Comparison of ENCODE assay signal across 8 cellular contexts in the genomic region with DNA sequence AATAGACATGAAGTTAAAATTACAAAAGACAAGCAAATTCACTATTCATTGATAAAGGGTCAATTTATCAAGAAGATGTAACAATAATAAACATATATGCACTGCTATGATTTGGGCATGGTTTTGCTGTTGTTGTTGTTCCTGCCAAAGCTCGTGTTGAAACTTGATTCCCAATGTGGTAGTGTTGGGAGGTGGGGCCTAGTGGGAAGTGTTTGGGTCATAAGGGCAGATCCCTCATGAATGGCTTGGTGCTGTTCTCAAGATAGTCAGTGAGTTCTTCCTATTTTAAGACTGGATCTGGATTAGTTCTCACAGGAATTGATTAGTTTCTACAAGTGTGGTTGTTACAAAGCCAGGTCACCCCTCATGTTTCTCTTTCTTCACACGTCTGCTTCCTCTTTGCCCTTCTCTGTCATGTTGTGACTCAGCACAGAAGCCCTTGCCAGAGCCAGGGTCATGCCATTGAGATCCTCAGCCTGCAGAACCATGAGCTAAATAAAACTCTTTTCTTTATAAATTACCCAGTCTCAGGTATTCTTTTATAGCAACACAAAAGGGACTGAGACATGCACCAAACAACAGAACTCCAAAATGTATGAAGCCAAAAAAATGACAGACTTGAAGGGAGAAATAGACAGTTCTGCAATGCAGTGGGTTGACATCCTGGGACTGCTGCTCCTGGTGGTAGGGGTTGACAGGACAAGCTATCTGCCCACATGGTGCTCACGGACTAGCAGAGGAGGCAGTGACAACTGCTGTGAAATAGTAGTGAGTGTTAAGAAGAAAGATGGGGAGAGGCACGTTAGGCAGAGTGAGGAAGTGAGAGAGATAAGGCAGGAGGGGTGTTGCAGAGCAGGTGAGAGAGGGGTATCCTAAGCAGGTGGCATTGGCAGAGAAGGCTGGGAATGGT. TPM values are rescaled to one million over a fixed set of nuclear protein-coding genes. Genes with fewer than 3 reads are reported as not detected.
DNase-seq lines count a peak whose midpoint lies in the region; ATAC-seq and TF ChIP-seq lines count a peak whose summit lies in the region.

No MANE protein-coding gene starts in this region.

- H3K27me3 ChIP-seq in breast epithelium, result no peaks in the 10 kb centered on the region

- no peaks in the 10 kb centered on the region for H3K79me2 ChIP-seq in OCI-LY7 (ENCODE audit: insufficient read depth, low read depth, low read length)

- peaks cover 28% of the 10 kb centered on the region for H3K27me3 Mint-ChIP-seq in MCF 10A (ENCODE audit: insufficient read depth, unreplicated experiment)

- no TSS peak for BruUV-seq in MCF 10A (replicated peaks; lab: Mats Ljungman, UMichigan)
- no TSS peak for BruUV-seq in OCI-LY7 (replicated peaks; lab: Mats Ljungman, UMichigan)

- POLR2A ChIA-PET in MCF 10A (lab: Yijun Ruan, JAX) (interaction anchor here (0.7 to 2.8 kb wide), 12 partner anchors 14 to 139 kb away, joined by 3 to 11 read pairs (median 4); a partner anchor contains a TSS), OCI-LY7 (lab: Charles Lee) (interaction anchor here (0.6 to 1.9 kb wide), 6 partner anchors 42 to 897 kb away, joined by 3 to 10 read pairs (median 4); no protein-coding TSS in a partner anchor)

- CTCF ChIA-PET in MCF 10A (lab: Yijun Ruan, JAX) (interaction anchor here (0.5 to 5.4 kb wide), 42 partner anchors 13 to 1948 kb away, joined by 3 to 103 read pairs (median 4); a partner anchor contains a TSS), OCI-LY7 (lab: Charles Lee; ENCODE audit: unreplicated experiment) (interaction anchor here (1.2 to 1.4 kb wide), 4 partner anchors 35 to 139 kb away, joined by 3 to 6 read pairs (median 4); a partner anchor contains a TSS)

- H2AFZ ChIP-seq in OCI-LY7 (ENCODE audit: low read length), result peak overlapping the region; percentile 84; the same call in 1 of the 2 replicates

- ATAC-seq in HG02938 (IDR thresholded peaks at IDR 0.05; ENCODE audit: unreplicated experiment), result peak; percentile 78

- TF ChIP-seq POLR2A in breast epithelium (IDR thresholded peaks at IDR 0.05), result no peak

- H3K27ac ChIP-seq in breast epithelium, result no peak overlapping the region
- peak overlapping the region; percentile 45 for H3K27ac ChIP-seq in OCI-LY7 (ENCODE audit: low read depth, low read length, poor library complexity, severe bottlenecking)

- H3K4me1 Mint-ChIP-seq in MCF 10A (ENCODE audit: insufficient read depth, unreplicated experiment), result peaks cover 15% of the 10 kb centered on the region

- H3K4me3 ChIP-seq in breast epithelium (no peak overlapping the region), OCI-LY7 (ENCODE audit: low read depth, low read length, poor library complexity, severe bottlenecking) (no peak overlapping the region), fibroblast of the aortic adventitia (ENCODE audit: low read depth, low read length) (no peak overlapping the region)

- no peaks in the 10 kb centered on the region for H3K36me3 Mint-ChIP-seq in MCF 10A (ENCODE audit: insufficient read depth, unreplicated experiment)

- TF ChIP-seq CTCF in MCF 10A (IDR thresholded peaks at IDR 0.05; ENCODE audit: unreplicated experiment) (no peak), breast epithelium (IDR thresholded peaks at IDR 0.05) (no peak), OCI-LY7 (conservative IDR thresholded peaks at IDR 0.05; ENCODE audit: low read length) (peak; percentile 53), fibroblast of the aortic adventitia (IDR thresholded peaks at IDR 0.05; ENCODE audit: insufficient read depth, low read length) (peak; percentile 8)

- H3K4me1 ChIP-seq in breast epithelium (no peaks in the 10 kb centered on the region), OCI-LY7 (ENCODE audit: insufficient read depth, low read length, poor library complexity, severe bottlenecking) (peaks cover 16% of the 10 kb centered on the region)

- H3K9me3 Mint-ChIP-seq in MCF 10A (ENCODE audit: unreplicated experiment), result no peaks in the 10 kb centered on the region

- H3K9me3 ChIP-seq in breast epithelium (no peaks in the 10 kb centered on the region), OCI-LY7 (ENCODE audit: low read length) (no peaks in the 10 kb centered on the region)

- peak overlapping the region; percentile 78 for H3K27ac Mint-ChIP-seq in MCF 10A (ENCODE audit: low read depth, unreplicated experiment)

- no peaks in the 10 kb centered on the region for H3K9me2 ChIP-seq in OCI-LY7 (ENCODE audit: insufficient read depth, low read length)

- DNase-seq in MCF 10A (ENCODE audit: unreplicated experiment) (peak; percentile 71), breast epithelium (ENCODE audit: low spot score in 2 of 2) (no peak), OCI-LY7 (ENCODE audit: low spot score) (peak; percentile 64), fibroblast of the aortic adventitia (ENCODE audit: low read depth) (no peak), GOT3 (lab: John Stamatoyannopoulos, UW) (no peak), NCI-H1436 treated with DMSO at 0.1 percent for 48 hours (lab: John Stamatoyannopoulos, UW) (no peak)
- DNase-seq in activated effector memory CD4-positive, alpha-beta T cell treated with Interleukin-2 at 50 U/mL for 16 hours, result no peak

- intact Hi-C loops in MCF 10A (cut with micrococcal nuclease), result loop anchor here (5.0 to 10.0 kb wide), 4 partner anchors 49 to 491 kb away; no protein-coding TSS in a partner anchor
- intact Hi-C loops in breast epithelium (cut with DNase I; ENCODE audit: low total_unique reads), result no loop called here
- intact Hi-C loops in OCI-LY7 (cut with micrococcal nuclease; ENCODE audit: unreplicated experiment), result loop anchor here (1.0 to 5.0 kb wide), 4 partner anchors 44 to 349 kb away; a partner anchor contains a TSS

- H3K4me3 Mint-ChIP-seq in MCF 10A (ENCODE audit: unreplicated experiment), result no peak overlapping the region

- H3K36me3 ChIP-seq in breast epithelium (no peaks in the 10 kb centered on the region), OCI-LY7 (ENCODE audit: insufficient read depth, low read length) (no peaks in the 10 kb centered on the region)

- H3K4me2 ChIP-seq in OCI-LY7 (ENCODE audit: low read length), result peak overlapping the region; percentile 31; the same call in 1 of the 2 replicates

- no peaks in the 10 kb centered on the region for H4K20me1 ChIP-seq in OCI-LY7 (ENCODE audit: insufficient read depth, low read length)

RNA-seq across cellular contexts. Expression of a gene that starts 18.6 kb away (rescaled TPM):
- total RNA-seq in MCF 10A (2022) (7.8 and 18.7 TPM in 2 replicates), breast epithelium (under 1 TPM in 1 of 3 donors, not detected in 2; 0.48 TPM), OCI-LY7 (2022) (29.2 and 31.1 TPM in 2 replicates), fibroblast of the aortic adventitia (ENCODE audit: low replicate concordance) (3.0 and 29.5 TPM in 2 replicates)
- 22.2 and 28.8 TPM in 2 replicates for total RNA-seq in OCI-LY7 (2014; rRNA removed; shearing (Covaris generic))

Comparison
In these comparisons a context has a peak if more than half of its experiments do, and no peak if none do; other contexts are left out.
1. DNase-seq: peak in MCF 10A (single experiment) and OCI-LY7 (single experiment); none in breast epithelium (0 of 2), fibroblast of the aortic adventitia (single experiment), activated effector memory CD4-positive, alpha-beta T cell treated with Interleukin-2 at 50 U/mL for 16 hours (single experiment), GOT3 (single experiment) and NCI-H1436 treated with DMSO at 0.1 percent for 48 hours (single experiment).
2. CTCF ChIP-seq: peak in OCI-LY7 (single experiment) and fibroblast of the aortic adventitia (single experiment); none in MCF 10A (single experiment) and breast epithelium (0 of 3).